Comparison of ENCODE assay signal across 9 cellular contexts in genomic region chr3:143951351-143951971, GRCh38. TPM values are rescaled to one million over a fixed set of nuclear protein-coding genes. Genes with fewer than 3 reads are reported as not detected.
DNase-seq lines count a peak whose midpoint lies in the region; ATAC-seq and TF ChIP-seq lines count a peak whose summit lies in the region.
"Had no signal": no experiment of that assay in that cellular context is flagged by ENCODE, and none has a peak within 500 bp of the region (broad histone marks: within the 10 kb centered on the region; RNA-seq: fewer than 3 reads in every experiment).

No MANE protein-coding gene starts in this region.

- in situ Hi-C loops in GM23248 (cut with MboI) = no loop called here

- no peak overlapping the region for H3K27ac ChIP-seq in GM23248

- H3K4me2 ChIP-seq in GM23248 (ENCODE audit: unreplicated experiment) (no peak overlapping the region), Loucy (ENCODE audit: low read depth, low read length, poor library complexity, severe bottlenecking) (no peak overlapping the region)

- no peaks in the 10 kb centered on the region for H3K36me3 Mint-ChIP-seq in activated naive CD4-positive, alpha-beta T cell treated with anti-CD3 and anti-CD28 coated beads for 36 hours (ENCODE audit: low read depth)

- H3K27me3 ChIP-seq in GM23248 (replicated peaks; ENCODE audit: insufficient read depth) (no peaks in the 10 kb centered on the region), Loucy (ENCODE audit: insufficient read depth, low read length, poor library complexity, severe bottlenecking) (no peaks in the 10 kb centered on the region)

- H3K4me3 Mint-ChIP-seq in activated naive CD4-positive, alpha-beta T cell treated with anti-CD3 and anti-CD28 coated beads for 36 hours = no peak overlapping the region
- H3K4me3 Mint-ChIP-seq: immature natural killer cell had no signal

- intact Hi-C loops in activated naive CD4-positive, alpha-beta T cell treated with anti-CD3 and anti-CD28 coated beads for 36 hours (cut with micrococcal nuclease) = loop anchor here (1.0 kb wide), 3 partner anchors 65 to 176 kb away; no protein-coding TSS in a partner anchor

- peak; percentile 92 for TF ChIP-seq CTCF in Loucy (conservative IDR thresholded peaks at IDR 0.05; ENCODE audit: low read length)

- no peaks in the 10 kb centered on the region for H3K4me1 ChIP-seq in GM23248 (ENCODE audit: insufficient read depth)
- H3K4me1 ChIP-seq in Loucy (ENCODE audit: insufficient read depth, low read length, poor library complexity, severe bottlenecking) = no peaks in the 10 kb centered on the region

- H3K9me3 ChIP-seq in GM23248 (ENCODE audit: low read depth) = no peaks in the 10 kb centered on the region
- H3K9me3 ChIP-seq in Loucy (ENCODE audit: insufficient read depth, low read depth, low read length) = no peaks in the 10 kb centered on the region

- WGBS in GM23248 (ENCODE audit: low coverage in 1 of 2, low lambda C conversion rate in 2 of 2, missing lambda C conversion rate in 2 of 2), 2 experiments = 96 to 100% methylated on average over 1 of the region's 1 CpG

- DNase-seq in A172 (ENCODE audit: low spot score) = peak; percentile 34
- peak; percentile 1 for DNase-seq in DMS153 (lab: John Stamatoyannopoulos, UW)
- peak; percentile 71 for DNase-seq in GM23248
- peak; percentile 48 for DNase-seq in activated naive CD4-positive, alpha-beta T cell treated with anti-CD3 and anti-CD28 coated beads for 36 hours
- DNase-seq in hippocampal formation (lab: John Stamatoyannopoulos, UW) = peak; percentile 8 to 19
- peak; percentile 12 for DNase-seq in stimulated activated naive CD4-positive, alpha-beta T cell treated with Interleukin-2 at 50 U/mL for 16 hours (lab: John Stamatoyannopoulos, UW)

- H3K9ac ChIP-seq in GM23248 = no peak overlapping the region
- H3K9ac ChIP-seq in Loucy (ENCODE audit: low read depth, low read length, poor library complexity, severe bottlenecking) = no peak overlapping the region

- no peaks in the 10 kb centered on the region for H3K36me3 ChIP-seq in GM23248 (ENCODE audit: low read depth)
- no peaks in the 10 kb centered on the region for H3K36me3 ChIP-seq in Loucy (ENCODE audit: insufficient read depth, low read length)

- no peak overlapping the region for H3K27ac Mint-ChIP-seq in activated naive CD4-positive, alpha-beta T cell treated with anti-CD3 and anti-CD28 coated beads for 36 hours
- H3K27ac Mint-ChIP-seq: immature natural killer cell had no signal

- peaks cover 8% of the 10 kb centered on the region for H3K27me3 Mint-ChIP-seq in activated naive CD4-positive, alpha-beta T cell treated with anti-CD3 and anti-CD28 coated beads for 36 hours (ENCODE audit: low read depth)

- ATAC-seq in GM21447 (IDR thresholded peaks at IDR 0.05; ENCODE audit: unreplicated experiment) = no peak

- no peaks in the 10 kb centered on the region for H3K4me1 Mint-ChIP-seq in activated naive CD4-positive, alpha-beta T cell treated with anti-CD3 and anti-CD28 coated beads for 36 hours (ENCODE audit: low read depth)

- H3K9me3 Mint-ChIP-seq in activated naive CD4-positive, alpha-beta T cell treated with anti-CD3 and anti-CD28 coated beads for 36 hours = no peaks in the 10 kb centered on the region
- H3K9me3 Mint-ChIP-seq: immature natural killer cell had no signal

- H4K20me1 ChIP-seq in GM23248 (ENCODE audit: insufficient read depth) (no peaks in the 10 kb centered on the region), Loucy (ENCODE audit: insufficient read depth, low read length, poor library complexity, severe bottlenecking) (no peaks in the 10 kb centered on the region)

- H3K9me2 ChIP-seq in GM23248 (ENCODE audit: insufficient read depth) (no peaks in the 10 kb centered on the region), Loucy (replicated peaks; ENCODE audit: low read depth, low read length) (no peaks in the 10 kb centered on the region)

- H2AFZ ChIP-seq in GM23248 = no peak overlapping the region
- H2AFZ ChIP-seq in Loucy (ENCODE audit: low read length) = no peak overlapping the region

- H3K79me2 ChIP-seq in GM23248 (ENCODE audit: insufficient read depth) (no peaks in the 10 kb centered on the region), Loucy (ENCODE audit: insufficient read depth, low read length) (no peaks in the 10 kb centered on the region)

- CTCF ChIA-PET in activated naive CD4-positive, alpha-beta T cell treated with anti-CD3 and anti-CD28 coated beads for 36 hours (lab: Charles Lee) = interaction anchor here (0.8 to 2.5 kb wide), 5 partner anchors 20 to 68 kb away, joined by 3 to 11 read pairs (median 6); partner anchors contain the start of gene DIPK2A

- H3K4me3 ChIP-seq in GM23248 (no peak overlapping the region), Loucy (ENCODE audit: low read length, poor library complexity, severe bottlenecking) (no peak overlapping the region)

- H3F3A ChIP-seq in GM23248 (ENCODE audit: insufficient read depth) = no peaks in the 10 kb centered on the region
- no peaks in the 10 kb centered on the region for H3F3A ChIP-seq in Loucy (ENCODE audit: low read depth)

RNA-seq across cellular contexts. Expression of gene DIPK2A, which starts 20.2 kb away (rescaled TPM):
- total RNA-seq in A172 (2014; rRNA removed; shearing (Covaris generic)) = 18.3 and 22.2 TPM in 2 replicates
- total RNA-seq in GM23248 (2014; rRNA removed; shearing (Covaris generic)) = 17.2 and 17.8 TPM in 2 replicates
- polyA plus RNA-seq in GM23248 (2016; fragmentation: Nextera tagmentation; extraction: Ambion mirVana) = 10.5 and 12.3 TPM in 2 replicates
- 1 to 10 TPM; 5.6 to 6.3 TPM for total RNA-seq in activated naive CD4-positive, alpha-beta T cell treated with anti-CD3 and anti-CD28 coated beads for 36 hours

Comparison
In these comparisons a context has a peak if more than half of its experiments do, and no peak if none do; other contexts are left out.
1. DNase-seq: peak in every context shown above with its lines; median percentile 71 in GM23248; 48 in activated naive CD4-positive, alpha-beta T cell treated with anti-CD3 and anti-CD28 coated beads for 36 hours; 34 in A172; 14 in hippocampal formation; 12 in stimulated activated naive CD4-positive, alpha-beta T cell treated with Interleukin-2 at 50 U/mL for 16 hours; 1 in DMS153.